18 cellular contexts compared by ENCODE assay signal in the genomic region with DNA sequence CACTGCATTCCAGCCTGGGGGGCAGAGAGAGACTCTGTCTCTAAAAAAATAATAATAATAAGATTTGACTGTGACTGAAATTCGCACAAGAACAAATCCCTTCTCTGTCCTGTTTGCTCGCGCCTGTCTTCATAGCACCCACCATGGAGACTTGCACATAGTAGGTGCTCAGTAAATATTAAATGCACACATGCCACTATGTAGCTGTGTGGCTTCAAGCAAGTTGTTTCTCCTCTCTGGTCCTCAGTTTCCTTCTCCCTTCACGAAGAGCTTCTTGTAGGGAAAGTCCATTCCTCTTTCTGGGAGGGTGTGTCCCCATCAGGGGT. TPM values are rescaled to one million over a fixed set of nuclear protein-coding genes. Genes with fewer than 3 reads are reported as not detected.
DNase-seq lines count a peak whose midpoint lies in the region; ATAC-seq and TF ChIP-seq lines count a peak whose summit lies in the region.
"Had no signal": no experiment of that assay in that cellular context is flagged by ENCODE, and none has a peak within 500 bp of the region (broad histone marks: within the 10 kb centered on the region; RNA-seq: fewer than 3 reads in every experiment).

No MANE protein-coding gene starts in this region.

- intact Hi-C loops in Right ventricle myocardium superior (cut with DNase I) (no loop called here), right cardiac atrium (cut with DNase I) (no loop called here), transverse colon (cut with DNase I; ENCODE audit: low total_unique reads) (no loop called here)
- intact Hi-C loops in activated T-helper 1 cell treated with anti-CD3 and anti-CD28 coated beads, Interleukin-12 subunit alpha, Interleukin-12 subunit beta, Interleukin-2, Interleukin-4 antibody, amounts not matched to agents 30 ng/mL and 10 ng/mL and 1 ng/mL, durations not matched to agents 14 hours and 24 hours and 36 hours (cut with micrococcal nuclease): no loop called here

- DNase-seq in cardiac muscle cell (ENCODE audit: low read depth in 1 of 2, low spot score in 1 of 2) (no peak), Right ventricle myocardium superior (no peak), right cardiac atrium (no peak), transverse colon (no peak), DMS153 treated with DMSO at 0.1 percent for 48 hours (lab: John Stamatoyannopoulos, UW; ENCODE audit: unreplicated experiment) (no peak)
- no peak for DNase-seq in activated T-helper 1 cell treated with anti-CD3 and anti-CD28 coated beads, Interleukin-12 subunit alpha, Interleukin-12 subunit beta, Interleukin-2, Interleukin-4 antibody, amounts not matched to agents 30 ng/mL and 10 ng/mL and 1 ng/mL, durations not matched to agents 14 hours and 24 hours and 36 hours (ENCODE audit: low spot score)
- no peak for DNase-seq in stimulated activated naive CD4-positive, alpha-beta T cell treated with Interleukin-2 at 50 U/mL for 16 hours (lab: John Stamatoyannopoulos, UW)
- DNase-seq: activated naive CD8-positive, alpha-beta T cell treated with anti-CD3 and anti-CD28 coated beads, Interleukin-2, amount 10 ng/mL, durations not matched to agents 7 days and 5 days; CD8-positive, alpha-beta memory T cell; effector memory CD4-positive, alpha-beta T cell; H7; NCI-H1417 treated with DMSO at 0.1 percent for 48 hours; NCI-H748 treated with DMSO at 0.1 percent for 48 hours had no signal

- peak overlapping the region; percentile 21 for H3K27ac Mint-ChIP-seq in activated T-helper 1 cell treated with anti-CD3 and anti-CD28 coated beads, Interleukin-12 subunit alpha, Interleukin-12 subunit beta, Interleukin-2, Interleukin-4 antibody, amounts not matched to agents 30 ng/mL and 10 ng/mL and 1 ng/mL, durations not matched to agents 14 hours and 24 hours and 36 hours
- H3K27ac Mint-ChIP-seq: activated naive CD8-positive, alpha-beta T cell treated with anti-CD3 and anti-CD28 coated beads, Interleukin-2, amount 10 ng/mL, durations not matched to agents 7 days and 5 days; CD8-positive, alpha-beta memory T cell had no signal

- peaks cover 9% of the 10 kb centered on the region for H3K9me3 Mint-ChIP-seq in activated T-helper 1 cell treated with anti-CD3 and anti-CD28 coated beads, Interleukin-12 subunit alpha, Interleukin-12 subunit beta, Interleukin-2, Interleukin-4 antibody, amounts not matched to agents 30 ng/mL and 10 ng/mL and 1 ng/mL, durations not matched to agents 14 hours and 24 hours and 36 hours

- H3K4me3 ChIP-seq in cardiac muscle cell (no peak overlapping the region), right cardiac atrium (ENCODE audit: low read length) (no peak overlapping the region), transverse colon (no peak overlapping the region)
- H3K4me3 ChIP-seq: SK-N-MC, upper lobe of left lung had no signal

- H3K4me1 ChIP-seq in cardiac muscle cell (ENCODE audit: low read depth) (no peaks in the 10 kb centered on the region), right cardiac atrium (ENCODE audit: control insufficient read depth, insufficient read depth, low read length) (peaks cover 6% of the 10 kb centered on the region), transverse colon (peaks cover 9 to 36% (median 20%) of the 10 kb centered on the region in 4 donors)
- H3K4me1 ChIP-seq: parathyroid adenoma had no signal

- peaks cover 4% of the 10 kb centered on the region for H3K27me3 Mint-ChIP-seq in activated T-helper 1 cell treated with anti-CD3 and anti-CD28 coated beads, Interleukin-12 subunit alpha, Interleukin-12 subunit beta, Interleukin-2, Interleukin-4 antibody, amounts not matched to agents 30 ng/mL and 10 ng/mL and 1 ng/mL, durations not matched to agents 14 hours and 24 hours and 36 hours (ENCODE audit: insufficient read depth)

- H3K9me3 ChIP-seq in cardiac muscle cell (ENCODE audit: low read depth): no peaks in the 10 kb centered on the region
- peaks cover 3% of the 10 kb centered on the region for H3K9me3 ChIP-seq in right cardiac atrium (ENCODE audit: control insufficient read depth, low read length)
- H3K9me3 ChIP-seq in transverse colon: no peaks in the 10 kb centered on the region

- H3K4me1 Mint-ChIP-seq in activated T-helper 1 cell treated with anti-CD3 and anti-CD28 coated beads, Interleukin-12 subunit alpha, Interleukin-12 subunit beta, Interleukin-2, Interleukin-4 antibody, amounts not matched to agents 30 ng/mL and 10 ng/mL and 1 ng/mL, durations not matched to agents 14 hours and 24 hours and 36 hours (ENCODE audit: low read depth): peaks cover 57% of the 10 kb centered on the region

- TF ChIP-seq CTCF in cardiac muscle cell (IDR thresholded peaks at IDR 0.05; ENCODE audit: low read depth, low read length) (no peak), transverse colon (IDR thresholded peaks at IDR 0.05) (no peak)

- H3K4me3 Mint-ChIP-seq in activated T-helper 1 cell treated with anti-CD3 and anti-CD28 coated beads, Interleukin-12 subunit alpha, Interleukin-12 subunit beta, Interleukin-2, Interleukin-4 antibody, amounts not matched to agents 30 ng/mL and 10 ng/mL and 1 ng/mL, durations not matched to agents 14 hours and 24 hours and 36 hours: no peak overlapping the region
- H3K4me3 Mint-ChIP-seq: activated naive CD8-positive, alpha-beta T cell treated with anti-CD3 and anti-CD28 coated beads, Interleukin-2, amount 10 ng/mL, durations not matched to agents 7 days and 5 days; CD8-positive, alpha-beta memory T cell had no signal

- H3K27me3 ChIP-seq in cardiac muscle cell (no peaks in the 10 kb centered on the region), right cardiac atrium (ENCODE audit: control insufficient read depth, insufficient read depth) (no peaks in the 10 kb centered on the region), transverse colon (no peaks in the 10 kb centered on the region)
- H3K27me3 ChIP-seq: upper lobe of left lung had no signal

- no peak for TF ChIP-seq POLR2A in transverse colon (IDR thresholded peaks at IDR 0.05)

- peaks cover 16% of the 10 kb centered on the region for H3K36me3 Mint-ChIP-seq in activated T-helper 1 cell treated with anti-CD3 and anti-CD28 coated beads, Interleukin-12 subunit alpha, Interleukin-12 subunit beta, Interleukin-2, Interleukin-4 antibody, amounts not matched to agents 30 ng/mL and 10 ng/mL and 1 ng/mL, durations not matched to agents 14 hours and 24 hours and 36 hours (ENCODE audit: low read depth)

- WGBS in right cardiac atrium: 74% methylated on average over 4 of the region's 4 CpGs
- WGBS in transverse colon (ENCODE audit: low coverage in 1 of 2), 2 donors: 76 to 90% methylated on average over 2 to 4 of the region's 4 CpGs

- TF ChIP-seq EP300 in transverse colon (IDR thresholded peaks at IDR 0.05; ENCODE audit: low read depth): no peak

- in situ Hi-C loops in transverse colon (cut with MboI; ENCODE audit: low pct_ligation_motif_present in 1 of 4, low pct_unique_long_range_greater_than_20kb in 1 of 4, low sequenced_read_pairs in 3 of 4): no loop called here

- ATAC-seq in Right ventricle myocardium superior (ENCODE audit: poor library complexity): no peak
- no peak for ATAC-seq in right cardiac atrium
- ATAC-seq in GM19463 (IDR thresholded peaks at IDR 0.05; ENCODE audit: unreplicated experiment): no peak

- no peaks in the 10 kb centered on the region for H3K36me3 ChIP-seq in cardiac muscle cell
- H3K36me3 ChIP-seq in transverse colon: no peaks in the 10 kb centered on the region
- H3K36me3 ChIP-seq: upper lobe of left lung had no signal

- H3K27ac ChIP-seq in cardiac muscle cell (peak overlapping the region; percentile 16), right cardiac atrium (ENCODE audit: low read length) (peak overlapping the region; percentile 63), transverse colon (peak overlapping the region; percentile 24 to 86 (median 68))
- H3K27ac ChIP-seq: parathyroid adenoma, SK-N-MC had no signal

RNA-seq across cellular contexts. Expression of a gene that starts 15.4 kb away (rescaled TPM):
- total RNA-seq in cardiac muscle cell (5.3 and 7.8 TPM in 2 replicates), Right ventricle myocardium superior (26.9 TPM), right cardiac atrium (10 to 100 TPM; 51.7 to 98.4 (median 66.3) TPM), transverse colon (10 to 100 TPM in 3 of 4 donors, 1 to 10 TPM in 1; 9.4 to 22.3 (median 15.6) TPM)
- polyA plus RNA-seq in cardiac muscle cell (2.1 and 6.1 TPM in 2 replicates), right cardiac atrium (19.9 TPM)
- total RNA-seq in activated T-helper 1 cell treated with anti-CD3 and anti-CD28 coated beads, Interleukin-12 subunit alpha, Interleukin-12 subunit beta, Interleukin-2, Interleukin-4 antibody, amounts not matched to agents 30 ng/mL and 10 ng/mL and 1 ng/mL, durations not matched to agents 14 hours and 24 hours and 36 hours: 40.6 and 43.6 TPM in 2 replicates
- total RNA-seq: HT-29 had no signal

Comparison
In these comparisons a context has a peak if more than half of its experiments do, and no peak if none do; other contexts are left out.
1. H3K27ac ChIP-seq: peak in every context shown above with its lines; median percentile 68 in transverse colon; 63 in right cardiac atrium; 16 in cardiac muscle cell.